Comparison of ENCODE assay signal across 24 cellular contexts in genomic region chr17:21005367-21005766, GRCh38. TPM values are rescaled to one million over a fixed set of nuclear protein-coding genes. Genes with fewer than 3 reads are reported as not detected.
DNase-seq lines count a peak whose midpoint lies in the region; ATAC-seq, FAIRE-seq and TF ChIP-seq lines count a peak whose summit lies in the region.
"Had no signal": no experiment of that assay in that cellular context is flagged by ENCODE, and none has a peak within 500 bp of the region (broad histone marks: within the 10 kb centered on the region; RNA-seq: fewer than 3 reads in every experiment).

No MANE protein-coding gene starts in this region.

- no peaks in the 10 kb centered on the region for H3K4me1 Mint-ChIP-seq in activated CD4-positive, alpha-beta T cell treated with anti-CD3 and anti-CD28 coated beads for 36 hours
- peaks cover 10% of the 10 kb centered on the region for H3K4me1 Mint-ChIP-seq in activated CD4-positive, alpha-beta T cell treated with anti-CD3 and anti-CD28 coated beads, Interleukin-2, amount 10 ng/mL, durations not matched to agents 7 days and 5 days
- H3K4me1 Mint-ChIP-seq in WTC11 (peaks cover 5% of the 10 kb centered on the region; the same call in 1 of the 2 replicates), progenitor cell of endocrine pancreas (ENCODE audit: low read depth) (peaks cover 3% of the 10 kb centered on the region)

- intact Hi-C loops in activated CD4-positive, alpha-beta T cell treated with anti-CD3 and anti-CD28 coated beads for 36 hours (cut with DNase I, micrococcal nuclease), result no loop called here
- intact Hi-C loops in kidney (cut with DNase I), result no loop called here

- no peak for ATAC-seq in activated CD4-positive, alpha-beta T cell treated with anti-CD3 and anti-CD28 coated beads for 36 hours
- no peak for ATAC-seq in WTC11
- ATAC-seq in HG03025 (IDR thresholded peaks at IDR 0.05; ENCODE audit: low FRiP score, unreplicated experiment), result no peak
- ATAC-seq in HG02588 (IDR thresholded peaks at IDR 0.05; ENCODE audit: unreplicated experiment), result no peak
- ATAC-seq: right cardiac atrium had no signal

- no peak overlapping the region for H3K27ac ChIP-seq in kidney (ENCODE audit: low read depth in 2 of 2, low read length in 2 of 2)

- peaks cover 0 to 4% of the 10 kb centered on the region in 2 donors for H3K4me1 ChIP-seq in kidney (ENCODE audit: control insufficient read depth in 1 of 2, insufficient read depth in 1 of 2, low read depth in 1 of 2, low read length in 2 of 2)
- H3K4me1 ChIP-seq: BE2C had no signal

- H3K9me3 ChIP-seq in kidney (ENCODE audit: control insufficient read depth in 1 of 2, low read length in 2 of 2), result no peaks in the 10 kb centered on the region
- H3K9me3 ChIP-seq: BE2C had no signal

- H3K4me3 ChIP-seq in kidney (ENCODE audit: low read length in 2 of 2), result no peak overlapping the region

- no peak for DNase-seq in activated CD4-positive, alpha-beta T cell treated with anti-CD3 and anti-CD28 coated beads for 36 hours
- DNase-seq in activated CD4-positive, alpha-beta T cell treated with anti-CD3 and anti-CD28 coated beads, Interleukin-2, amount 10 ng/mL, durations not matched to agents 7 days and 5 days, result no peak
- DNase-seq in WTC11 (ENCODE audit: low spot score) (no peak), kidney (peak; percentile 15), progenitor cell of endocrine pancreas (ENCODE audit: low spot score, unreplicated experiment) (no peak), epidermal melanocyte (ENCODE audit: insufficient read length, low spot score) (no peak)
- DNase-seq: activated CD8-positive, alpha-beta memory T cell treated with anti-CD3 and anti-CD28 coated beads, Interleukin-2, amount 50 U/mL, for 48 hours; activated gamma-delta T cell treated with Interleukin-2 at 50 U/mL for 16 hours; BE2C; foreskin fibroblast; GOT3; islet precursor cell; NCI-H1105; NCI-H2107; NCI-H524; occipital lobe; right cardiac atrium; stimulated activated naive CD4-positive, alpha-beta T cell treated with Interleukin-2 at 50 U/mL for 16 hours had no signal

- peaks cover 66 to 78% of the 10 kb centered on the region in 2 donors for H3K36me3 ChIP-seq in kidney (ENCODE audit: control insufficient read depth in 1 of 2, insufficient read depth in 2 of 2, low read length in 2 of 2)

- H3K36me3 Mint-ChIP-seq in activated CD4-positive, alpha-beta T cell treated with anti-CD3 and anti-CD28 coated beads for 36 hours (ENCODE audit: low read depth), result peaks cover 58% of the 10 kb centered on the region
- peaks cover 66% of the 10 kb centered on the region for H3K36me3 Mint-ChIP-seq in activated CD4-positive, alpha-beta T cell treated with anti-CD3 and anti-CD28 coated beads, Interleukin-2, amount 10 ng/mL, durations not matched to agents 7 days and 5 days (ENCODE audit: low read depth)
- H3K36me3 Mint-ChIP-seq in WTC11 (peaks cover 90% of the 10 kb centered on the region), progenitor cell of endocrine pancreas (ENCODE audit: insufficient read depth) (peaks cover 39% of the 10 kb centered on the region)

- H3K27me3 Mint-ChIP-seq in activated CD4-positive, alpha-beta T cell treated with anti-CD3 and anti-CD28 coated beads for 36 hours, result no peaks in the 10 kb centered on the region
- no peaks in the 10 kb centered on the region for H3K27me3 Mint-ChIP-seq in activated CD4-positive, alpha-beta T cell treated with anti-CD3 and anti-CD28 coated beads, Interleukin-2, amount 10 ng/mL, durations not matched to agents 7 days and 5 days
- no peaks in the 10 kb centered on the region for H3K27me3 Mint-ChIP-seq in WTC11 (ENCODE audit: low read depth)
- H3K27me3 Mint-ChIP-seq in progenitor cell of endocrine pancreas, result no peaks in the 10 kb centered on the region
- H3K27me3 Mint-ChIP-seq: type B pancreatic cell had no signal

- H3K4me3 Mint-ChIP-seq in activated CD4-positive, alpha-beta T cell treated with anti-CD3 and anti-CD28 coated beads for 36 hours, result no peak overlapping the region
- H3K4me3 Mint-ChIP-seq in activated CD4-positive, alpha-beta T cell treated with anti-CD3 and anti-CD28 coated beads, Interleukin-2, amount 10 ng/mL, durations not matched to agents 7 days and 5 days, result no peak overlapping the region
- H3K4me3 Mint-ChIP-seq in WTC11, result no peak overlapping the region
- no peak overlapping the region for H3K4me3 Mint-ChIP-seq in progenitor cell of endocrine pancreas (ENCODE audit: low read depth)
- H3K4me3 Mint-ChIP-seq: type B pancreatic cell had no signal

- H3K9me3 Mint-ChIP-seq in activated CD4-positive, alpha-beta T cell treated with anti-CD3 and anti-CD28 coated beads for 36 hours (ENCODE audit: low read depth), result no peaks in the 10 kb centered on the region
- H3K9me3 Mint-ChIP-seq in activated CD4-positive, alpha-beta T cell treated with anti-CD3 and anti-CD28 coated beads, Interleukin-2, amount 10 ng/mL, durations not matched to agents 7 days and 5 days, result no peaks in the 10 kb centered on the region
- H3K9me3 Mint-ChIP-seq in WTC11 (no peaks in the 10 kb centered on the region), progenitor cell of endocrine pancreas (ENCODE audit: low read depth) (no peaks in the 10 kb centered on the region)
- H3K9me3 Mint-ChIP-seq: type B pancreatic cell had no signal

- CTCF ChIA-PET in activated CD4-positive, alpha-beta T cell treated with anti-CD3 and anti-CD28 coated beads for 36 hours (lab: Charles Lee), result no interaction called here
- CTCF ChIA-PET in activated CD4-positive, alpha-beta T cell treated with anti-CD3 and anti-CD28 coated beads, Interleukin-2, amount 10 ng/mL, durations not matched to agents 7 days and 5 days (lab: Charles Lee), result interaction anchor here (0.7 to 1.9 kb wide), 4 partner anchors 14 to 94 kb away, joined by 3 to 7 read pairs (median 4); no protein-coding TSS in a partner anchor
- CTCF ChIA-PET in WTC11 (lab: Charles Lee), result interaction anchor here (0.6 to 0.8 kb wide), 2 partner anchors 15 to 297 kb away, joined by 3 to 9 read pairs; no protein-coding TSS in a partner anchor

- peak overlapping the region; percentile 14 for H3K27ac Mint-ChIP-seq in activated CD4-positive, alpha-beta T cell treated with anti-CD3 and anti-CD28 coated beads for 36 hours
- H3K27ac Mint-ChIP-seq in activated CD4-positive, alpha-beta T cell treated with anti-CD3 and anti-CD28 coated beads, Interleukin-2, amount 10 ng/mL, durations not matched to agents 7 days and 5 days, result no peak overlapping the region
- H3K27ac Mint-ChIP-seq in WTC11 (peak overlapping the region; percentile 53; the same call in 1 of the 2 replicates), progenitor cell of endocrine pancreas (peak overlapping the region; percentile 89)
- H3K27ac Mint-ChIP-seq: type B pancreatic cell had no signal

- no peak for FAIRE-seq in kidney (lab: Jason Lieb, UNC)
- FAIRE-seq: A204.1, colon, D721Med had no signal

- POLR2A ChIA-PET in activated CD4-positive, alpha-beta T cell treated with anti-CD3 and anti-CD28 coated beads for 36 hours (lab: Charles Lee), result no interaction called here
- POLR2A ChIA-PET in activated CD4-positive, alpha-beta T cell treated with anti-CD3 and anti-CD28 coated beads, Interleukin-2, amount 10 ng/mL, durations not matched to agents 7 days and 5 days (lab: Charles Lee), result no interaction called here
- POLR2A ChIA-PET in WTC11 (lab: Charles Lee), result no interaction called here

- TF ChIP-seq CTCF in WTC11 (IDR thresholded peaks at IDR 0.05) (no peak), kidney (IDR thresholded peaks at IDR 0.05; ENCODE audit: borderline replicate concordance, extremely low read depth, insufficient read depth) (no peak), progenitor cell of endocrine pancreas (IDR thresholded peaks at IDR 0.05; ENCODE audit: unreplicated experiment) (no peak)

- H3K9ac ChIP-seq in kidney (ENCODE audit: low read length in 2 of 2), result no peak overlapping the region

TF ChIP-seq in WTC11, 78 proteins besides CTCF, POLR2A, EP300 and RAD21 (continues in another document):
- TF ChIP-seq EMX1 (CRISPR knock-in tag; IDR thresholded peaks at IDR 0.05) (no peak), ERG (CRISPR knock-in tag; IDR thresholded peaks at IDR 0.05) (no peak), RORB (CRISPR knock-in tag; IDR thresholded peaks at IDR 0.05) (no peak), JUN (CRISPR knock-in tag; IDR thresholded peaks at IDR 0.05) (no peak), FOXK1 (CRISPR knock-in tag; IDR thresholded peaks at IDR 0.05) (no peak), OVOL2 (CRISPR knock-in tag; IDR thresholded peaks at IDR 0.05; ENCODE audit: borderline replicate concordance) (no peak), SMAD4 (CRISPR knock-in tag; IDR thresholded peaks at IDR 0.05) (no peak), USF2 (CRISPR knock-in tag; IDR thresholded peaks at IDR 0.05) (no peak), ELF4 (CRISPR knock-in tag; IDR thresholded peaks at IDR 0.05; ENCODE audit: low read depth) (no peak), ESRRA (CRISPR knock-in tag; IDR thresholded peaks at IDR 0.05; ENCODE audit: borderline replicate concordance) (no peak), TCF7 (CRISPR knock-in tag; IDR thresholded peaks at IDR 0.05; ENCODE audit: low read depth) (no peak), TP53 (CRISPR knock-in tag; IDR thresholded peaks at IDR 0.05) (no peak)

RNA-seq across cellular contexts. Expression of gene USP22, which starts 37.4 kb away (rescaled TPM):
- total RNA-seq in activated CD4-positive, alpha-beta T cell treated with anti-CD3 and anti-CD28 coated beads for 36 hours, result 100 to 1,000 TPM; 148 to 173 TPM
- total RNA-seq in activated CD4-positive, alpha-beta T cell treated with anti-CD3 and anti-CD28 coated beads, Interleukin-2, amount 10 ng/mL, durations not matched to agents 7 days and 5 days, result 100 to 1,000 TPM; 147 to 162 TPM
- total RNA-seq in WTC11 (2021) (278 to 289 TPM (median 281 TPM) in 3 replicates), kidney (176 TPM), progenitor cell of endocrine pancreas (368 and 373 TPM in 2 replicates)
- polyA plus RNA-seq in kidney (ENCODE audit: insufficient read depth, low read depth, low replicate concordance), result 47.8 TPM
